Comparison of ENCODE assay signal across 9 cellular contexts in genomic region chr11:32154275-32154674, GRCh38.
A peak's percentile ranks its signal among the peaks of the same experiment; 100 is the strongest.
DNase-seq lines count a peak whose midpoint lies in the region; ATAC-seq, FAIRE-seq and TF ChIP-seq lines count a peak whose summit lies in the region.
"Had no signal": no experiment of that assay in that cellular context is flagged by ENCODE, and none has a peak within 500 bp of the region (broad histone marks: within the 10 kb centered on the region; RNA-seq: fewer than 3 reads in every experiment).

No MANE protein-coding gene starts in this region.

- DNase-seq in astrocyte (ENCODE audit: low read depth) (peak; percentile 26), progenitor cell of endocrine pancreas (ENCODE audit: low spot score, unreplicated experiment) (no peak), suprapubic skin (ENCODE audit: low spot score in 2 of 2) (no peak)
- no peak for DNase-seq in activated CD4-positive, alpha-beta memory T cell treated with anti-CD3 and anti-CD28 coated beads for 36 hours
- no peak for DNase-seq in activated T-cell treated with anti-CD3 and anti-CD28 coated beads, Interleukin-2, amount 50 U/mL, for 24 hours

- H3K4me1 Mint-ChIP-seq in astrocyte (ENCODE audit: low read depth, unreplicated experiment) = peaks cover 3% of the 10 kb centered on the region
- H3K4me1 Mint-ChIP-seq in progenitor cell of endocrine pancreas (ENCODE audit: low read depth) = peaks cover 6% of the 10 kb centered on the region
- H3K4me1 Mint-ChIP-seq in activated CD4-positive, alpha-beta memory T cell treated with anti-CD3 and anti-CD28 coated beads for 36 hours (ENCODE audit: low read depth) = no peaks in the 10 kb centered on the region
- no peaks in the 10 kb centered on the region for H3K4me1 Mint-ChIP-seq in activated T-cell treated with anti-CD3 and anti-CD28 coated beads, Interleukin-2, amount 50 U/mL, for 24 hours (ENCODE audit: low read depth)
- H3K4me1 Mint-ChIP-seq: nephron had no signal

- ATAC-seq in GM19463 (IDR thresholded peaks at IDR 0.05; ENCODE audit: unreplicated experiment) = peak; percentile 43
- peak; percentile 47 for ATAC-seq in HG03442 (IDR thresholded peaks at IDR 0.05; ENCODE audit: unreplicated experiment)

- peaks cover 8% of the 10 kb centered on the region for H3K27me3 ChIP-seq in astrocyte (ENCODE audit: insufficient read depth, low read length)
- H3K27me3 ChIP-seq in suprapubic skin = peaks cover 19% of the 10 kb centered on the region

- H3K9me3 ChIP-seq in astrocyte (ENCODE audit: insufficient read depth, low read depth, low read length) (no peaks in the 10 kb centered on the region), suprapubic skin (no peaks in the 10 kb centered on the region)

- no peak overlapping the region for H3K9ac ChIP-seq in astrocyte (ENCODE audit: low read length)

- no peak for FAIRE-seq in astrocyte (lab: Jason Lieb, UNC)

- no peak for TF ChIP-seq EP300 in suprapubic skin (IDR thresholded peaks at IDR 0.05)

- CTCF ChIA-PET in activated CD4-positive, alpha-beta memory T cell treated with anti-CD3 and anti-CD28 coated beads for 36 hours (lab: Charles Lee) = interaction anchor here (0.6 to 1.5 kb wide), 3 partner anchors 33 to 103 kb away, joined by 3 to 5 read pairs (median 3); no protein-coding TSS in a partner anchor

- TF ChIP-seq POLR2A in suprapubic skin (IDR thresholded peaks at IDR 0.05) = no peak

- H3K27ac Mint-ChIP-seq in astrocyte (ENCODE audit: unreplicated experiment) (no peak overlapping the region), progenitor cell of endocrine pancreas (no peak overlapping the region)
- no peak overlapping the region for H3K27ac Mint-ChIP-seq in activated CD4-positive, alpha-beta memory T cell treated with anti-CD3 and anti-CD28 coated beads for 36 hours
- H3K27ac Mint-ChIP-seq in activated T-cell treated with anti-CD3 and anti-CD28 coated beads, Interleukin-2, amount 50 U/mL, for 24 hours = no peak overlapping the region
- H3K27ac Mint-ChIP-seq: nephron had no signal

- H3K79me2 ChIP-seq in astrocyte (ENCODE audit: insufficient read depth, low read length) = no peaks in the 10 kb centered on the region

- TF ChIP-seq CTCF in astrocyte (IDR thresholded peaks at IDR 0.05; ENCODE audit: insufficient read depth, low read depth, low read length) (no peak), progenitor cell of endocrine pancreas (IDR thresholded peaks at IDR 0.05; ENCODE audit: unreplicated experiment) (peak; percentile 24), suprapubic skin (IDR thresholded peaks at IDR 0.05) (no peak)

- H3K4me2 ChIP-seq in astrocyte (ENCODE audit: low read length) = no peak overlapping the region

- H3K27me3 Mint-ChIP-seq in astrocyte (ENCODE audit: low read depth, unreplicated experiment) (peaks cover 10% of the 10 kb centered on the region), progenitor cell of endocrine pancreas (peaks cover 20% of the 10 kb centered on the region)
- peaks cover 31% of the 10 kb centered on the region for H3K27me3 Mint-ChIP-seq in activated CD4-positive, alpha-beta memory T cell treated with anti-CD3 and anti-CD28 coated beads for 36 hours
- H3K27me3 Mint-ChIP-seq in activated T-cell treated with anti-CD3 and anti-CD28 coated beads, Interleukin-2, amount 50 U/mL, for 24 hours = peaks cover 50% of the 10 kb centered on the region

- WGBS in suprapubic skin = 90% methylated on average over 2 of the region's 2 CpGs

- H3K36me3 Mint-ChIP-seq in astrocyte (ENCODE audit: low read depth, unreplicated experiment) (peaks cover 3% of the 10 kb centered on the region), progenitor cell of endocrine pancreas (ENCODE audit: insufficient read depth) (no peaks in the 10 kb centered on the region)
- no peaks in the 10 kb centered on the region for H3K36me3 Mint-ChIP-seq in activated CD4-positive, alpha-beta memory T cell treated with anti-CD3 and anti-CD28 coated beads for 36 hours
- H3K36me3 Mint-ChIP-seq in activated T-cell treated with anti-CD3 and anti-CD28 coated beads, Interleukin-2, amount 50 U/mL, for 24 hours (ENCODE audit: low read depth) = no peaks in the 10 kb centered on the region

- POLR2A ChIA-PET in activated CD4-positive, alpha-beta memory T cell treated with anti-CD3 and anti-CD28 coated beads for 36 hours (lab: Charles Lee) = no interaction called here

- no peak overlapping the region for H2AFZ ChIP-seq in astrocyte (ENCODE audit: low read depth, low read length)

- H3K4me1 ChIP-seq in astrocyte (ENCODE audit: insufficient read depth, low read length) (no peaks in the 10 kb centered on the region), suprapubic skin (no peaks in the 10 kb centered on the region)

- no peaks in the 10 kb centered on the region for H4K20me1 ChIP-seq in astrocyte (ENCODE audit: insufficient read depth, low read length)

- intact Hi-C loops in activated CD4-positive, alpha-beta memory T cell treated with anti-CD3 and anti-CD28 coated beads for 36 hours (cut with micrococcal nuclease) = no loop called here

- no peak overlapping the region for H3K4me3 Mint-ChIP-seq in astrocyte (ENCODE audit: unreplicated experiment)
- H3K4me3 Mint-ChIP-seq in progenitor cell of endocrine pancreas (ENCODE audit: low read depth) = no peak overlapping the region
- no peak overlapping the region for H3K4me3 Mint-ChIP-seq in activated CD4-positive, alpha-beta memory T cell treated with anti-CD3 and anti-CD28 coated beads for 36 hours
- H3K4me3 Mint-ChIP-seq in activated T-cell treated with anti-CD3 and anti-CD28 coated beads, Interleukin-2, amount 50 U/mL, for 24 hours = no peak overlapping the region
- H3K4me3 Mint-ChIP-seq: nephron had no signal

- no peaks in the 10 kb centered on the region for H3K9me3 Mint-ChIP-seq in astrocyte (ENCODE audit: unreplicated experiment)
- peaks cover 3% of the 10 kb centered on the region for H3K9me3 Mint-ChIP-seq in progenitor cell of endocrine pancreas (ENCODE audit: low read depth)
- no peaks in the 10 kb centered on the region for H3K9me3 Mint-ChIP-seq in activated CD4-positive, alpha-beta memory T cell treated with anti-CD3 and anti-CD28 coated beads for 36 hours
- no peaks in the 10 kb centered on the region for H3K9me3 Mint-ChIP-seq in activated T-cell treated with anti-CD3 and anti-CD28 coated beads, Interleukin-2, amount 50 U/mL, for 24 hours
- H3K9me3 Mint-ChIP-seq: nephron had no signal

- no peaks in the 10 kb centered on the region for H3K36me3 ChIP-seq in astrocyte (ENCODE audit: insufficient read depth, low read length)
- no peaks in the 10 kb centered on the region for H3K36me3 ChIP-seq in suprapubic skin

- H3K27ac ChIP-seq in astrocyte (ENCODE audit: low read depth, low read length) (no peak overlapping the region), suprapubic skin (no peak overlapping the region)
- H3K27ac ChIP-seq: epithelial cell of prostate had no signal

- H3K4me3 ChIP-seq in astrocyte (ENCODE audit: insufficient read depth, low read depth, low read length) (no peak overlapping the region), suprapubic skin (no peak overlapping the region)
